ENCODE assay signal across 9 cellular contexts in the genomic region with DNA sequence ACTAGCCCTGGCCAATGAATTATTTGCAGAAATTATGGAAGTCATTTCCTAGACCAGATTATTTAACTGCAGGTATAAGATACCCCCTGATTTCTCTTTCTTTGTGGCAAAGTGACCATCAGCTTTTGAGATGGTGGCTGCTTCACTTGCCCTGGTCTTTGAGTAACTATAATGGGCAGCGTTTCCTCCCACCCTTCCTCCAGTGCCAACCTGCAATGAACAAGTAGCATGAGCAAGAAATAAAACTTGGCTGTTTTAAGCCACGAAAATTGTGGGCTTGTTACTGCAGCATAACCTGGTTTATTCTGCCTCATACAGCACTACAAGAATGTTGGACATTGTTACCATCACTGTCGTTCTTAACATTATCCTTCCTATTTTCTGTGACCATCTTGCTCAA.
"Had no signal": no experiment of that assay in that cellular context is flagged by ENCODE, and none has a peak within 500 bp of the region (broad histone marks: within the 10 kb centered on the region; RNA-seq: fewer than 3 reads in every experiment).

No MANE protein-coding gene starts in this region.

- FAIRE-seq: H1, H54, K562 had no signal

- H3K27ac ChIP-seq: HL-60 had no signal

- H2AFZ ChIP-seq: GM23338 had no signal

- H3K4me2 ChIP-seq: GM23338 had no signal

- ATAC-seq: GM23338, K562 had no signal

- H3K4me3 ChIP-seq: GM23338, K562 had no signal

- DNase-seq: H9, HCEC 1CT, IMR-90, KG1 had no signal
